Comparison of ENCODE assay signal across 1 cellular context in the genomic region with DNA sequence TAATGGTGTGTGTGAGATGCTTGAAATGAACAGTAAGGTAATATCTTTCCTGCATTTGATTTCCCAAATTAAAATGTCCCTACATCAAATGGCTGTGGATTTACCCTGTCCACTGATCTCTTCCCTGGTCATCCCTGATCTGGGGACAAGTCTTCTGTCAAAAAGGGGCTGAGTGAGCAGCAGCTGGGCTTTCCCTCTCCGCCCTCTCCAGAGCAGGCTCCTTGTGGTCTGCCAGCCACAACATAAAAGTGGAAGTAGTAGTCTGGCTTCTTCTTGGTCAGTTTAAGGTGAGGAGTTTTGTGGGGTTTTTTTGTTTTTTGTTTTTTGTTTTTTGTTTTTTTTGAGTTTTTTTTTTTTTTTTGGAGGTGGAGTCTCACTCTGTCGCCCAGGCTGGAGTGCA.
TF ChIP-seq lines count a peak whose summit lies in the region.

No MANE protein-coding gene starts in this region.

TF ChIP-seq in K562, 482 proteins besides CTCF, POLR2A, EP300 and RAD21:
- TF ChIP-seq FOXJ2 (tag; IDR thresholded peaks at IDR 0.05) (no peak), ZNF431 (CRISPR knock-in tag; IDR thresholded peaks at IDR 0.05) (no peak), ZNF444 (CRISPR knock-in tag; IDR thresholded peaks at IDR 0.05) (no peak), STAT5A (IDR thresholded peaks at IDR 0.05; ENCODE audit: borderline replicate concordance, low read length) (no peak), C11orf30 (IDR thresholded peaks at IDR 0.05; ENCODE audit: low read depth) (no peak), CAMTA2 (CRISPR knock-in tag; conservative IDR thresholded peaks at IDR 0.05) (no peak)
